ENCODE assay signal across 2 cellular contexts in genomic region chr19:55451522-55452380, GRCh38.
TF ChIP-seq lines count a peak whose summit lies in the region.

No MANE protein-coding gene starts in this region.

TF ChIP-seq in SK-N-SH, 30 proteins besides CTCF, POLR2A, EP300 and RAD21 (continued from another document):
- no peak for TF ChIP-seq REST (IDR thresholded peaks at IDR 0.05; ENCODE audit: low read depth, low read length)
- no peak for TF ChIP-seq MEF2A (IDR thresholded peaks at IDR 0.05; ENCODE audit: borderline replicate concordance, low read depth)
- no peak for TF ChIP-seq TCF12 (IDR thresholded peaks at IDR 0.05)
- no peak for TF ChIP-seq FOSL2 (IDR thresholded peaks at IDR 0.05; ENCODE audit: borderline replicate concordance, low read depth)
- TF ChIP-seq RFX5 (IDR thresholded peaks at IDR 0.05; ENCODE audit: low read length) = no peak
- TF ChIP-seq EZH2phosphoT487 (IDR thresholded peaks at IDR 0.05; ENCODE audit: borderline replicate concordance, low read depth) = peak; percentile 76; the same call in 1 of the 2 replicates
- no peak for TF ChIP-seq USF1 (IDR thresholded peaks at IDR 0.05; ENCODE audit: borderline replicate concordance, low read depth)
- TF ChIP-seq ZBTB33 (IDR thresholded peaks at IDR 0.05; ENCODE audit: borderline replicate concordance, low read depth) = no peak

TF ChIP-seq in SK-N-SH treated with all-trans-retinoic acid at 6 μM for 48 hours, 23 proteins besides CTCF, POLR2A, EP300 and RAD21 (continued from another document):
- no peak for TF ChIP-seq TCF4 (CRISPR knock-in tag; IDR thresholded peaks at IDR 0.05; ENCODE audit: borderline replicate concordance)
- no peak for TF ChIP-seq ARNTL (CRISPR knock-in tag; IDR thresholded peaks at IDR 0.05; ENCODE audit: borderline replicate concordance, low read depth)
- TF ChIP-seq GLIS3 (CRISPR knock-in tag; IDR thresholded peaks at IDR 0.05) = no peak
- TF ChIP-seq BACH2 (CRISPR knock-in tag; IDR thresholded peaks at IDR 0.05; ENCODE audit: borderline replicate concordance) = no peak
- no peak for TF ChIP-seq PPARA (CRISPR knock-in tag; IDR thresholded peaks at IDR 0.05; ENCODE audit: borderline replicate concordance)
- no peak for TF ChIP-seq SNAI2 (CRISPR knock-in tag; IDR thresholded peaks at IDR 0.05)
- no peak for TF ChIP-seq ZFP30 (CRISPR knock-in tag; IDR thresholded peaks at IDR 0.05)
TF ChIP-seq in SK-N-SH treated with all-trans-retinoic acid at 6 μM for 48 hours: peak in this region for 0.
